ENCODE assay signal across 15 cellular contexts in the genomic region with DNA sequence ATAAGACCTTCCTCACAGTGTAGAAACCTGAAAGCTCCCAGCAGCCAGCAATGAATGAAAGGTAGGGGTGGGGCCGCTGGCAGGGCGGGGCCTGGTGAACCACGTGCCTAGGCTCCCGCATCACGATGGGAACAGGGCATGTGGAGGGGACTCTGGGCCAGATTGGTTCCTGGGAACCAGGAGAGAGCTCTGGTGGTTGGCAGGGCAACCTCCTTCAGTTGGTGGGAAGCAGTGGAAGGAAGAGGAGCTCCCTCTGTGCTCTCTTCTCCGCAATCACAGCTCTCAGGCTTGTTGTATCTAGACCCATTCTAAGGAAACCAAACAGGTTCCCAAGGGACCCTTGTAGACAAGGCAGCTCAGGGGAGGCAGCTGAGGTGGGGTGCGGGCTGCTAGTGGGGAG. TPM values are rescaled to one million over a fixed set of nuclear protein-coding genes. Genes with fewer than 3 reads are reported as not detected.
DNase-seq lines count a peak whose midpoint lies in the region; ATAC-seq and TF ChIP-seq lines count a peak whose summit lies in the region.
"Had no signal": no experiment of that assay in that cellular context is flagged by ENCODE, and none has a peak within 500 bp of the region (broad histone marks: within the 10 kb centered on the region; RNA-seq: fewer than 3 reads in every experiment).

No MANE protein-coding gene starts in this region.

- CTCF ChIA-PET in RWPE1 (lab: Yijun Ruan, JAX) = no interaction called here

- H3K4me2 ChIP-seq in BLaER1 treated with 17β-estradiol and CSF1 and Interleukin-3, amounts not matched to agents 10 nM and 100 nM = peak overlapping the region; percentile 7 to 87 (median 63)

- ATAC-seq in gastroesophageal sphincter (no peak), HG02678 (IDR thresholded peaks at IDR 0.05; ENCODE audit: unreplicated experiment) (no peak)
- ATAC-seq: natural killer cell had no signal

- H3K27me3 ChIP-seq in BLaER1 treated with 17β-estradiol and CSF1 and Interleukin-3, amounts not matched to agents 10 nM and 100 nM = no peaks in the 10 kb centered on the region
- no peaks in the 10 kb centered on the region for H3K27me3 ChIP-seq in esophagus (ENCODE audit: control insufficient read depth in 1 of 2, insufficient read depth in 2 of 2, low read length in 2 of 2)
- H3K27me3 ChIP-seq in ovary = no peaks in the 10 kb centered on the region
- no peaks in the 10 kb centered on the region for H3K27me3 ChIP-seq in gastroesophageal sphincter

- peaks cover 75 to 94% (median 79%) of the 10 kb centered on the region in 10 experiments for H3K4me1 ChIP-seq in BLaER1 treated with 17β-estradiol and CSF1 and Interleukin-3, amounts not matched to agents 10 nM and 100 nM
- H3K4me1 ChIP-seq in esophagus (ENCODE audit: control insufficient read depth in 2 of 2, insufficient read depth in 2 of 2, low read length in 1 of 2) (peaks cover 2 to 22% of the 10 kb centered on the region in 2 donors), ovary (ENCODE audit: insufficient read depth) (peaks cover 49% of the 10 kb centered on the region), gastroesophageal sphincter (peaks cover 0 to 73% (median 10%) of the 10 kb centered on the region in 3 donors)

- 52 to 61% methylated on average over 7 of the region's 7 CpGs for WGBS in esophagus, 2 donors
- 80 to 89% (median 81%) methylated on average over 7 of the region's 7 CpGs for WGBS in ovary, 3 donors
- WGBS in gastroesophageal sphincter (ENCODE audit: low coverage in 1 of 2), 2 donors = 90% methylated on average over 2 of the region's 7 CpGs; no CpG with 5 or more reads in 1 of the 2 donors

- H3K9ac ChIP-seq in BLaER1 treated with 17β-estradiol and CSF1 and Interleukin-3, amounts not matched to agents 10 nM and 100 nM = peak overlapping the region in 9 of 11 experiments; percentile 12 to 53 (median 33); a peak in 10 of 22 replicates

- no peak for TF ChIP-seq EP300 in ovary (IDR thresholded peaks at IDR 0.05)
- no peak for TF ChIP-seq EP300 in gastroesophageal sphincter (IDR thresholded peaks at IDR 0.05)

- TF ChIP-seq POLR2A in ovary (IDR thresholded peaks at IDR 0.05) (no peak), gastroesophageal sphincter (IDR thresholded peaks at IDR 0.05) (no peak)

- TF ChIP-seq CTCF in RWPE1 (conservative IDR thresholded peaks at IDR 0.05; ENCODE audit: low read depth) = no peak
- TF ChIP-seq CTCF in ovary (IDR thresholded peaks at IDR 0.05) = no peak
- no peak for TF ChIP-seq CTCF in gastroesophageal sphincter (IDR thresholded peaks at IDR 0.05)

- POLR2A ChIA-PET in RWPE1 (lab: Yijun Ruan, JAX; ENCODE audit: low non-redundant PET) = no interaction called here

- no peaks in the 10 kb centered on the region for H3K9me3 ChIP-seq in BLaER1 treated with 17β-estradiol and CSF1 and Interleukin-3, amounts not matched to agents 10 nM and 100 nM (replicated peaks in 1 of 11)
- no peaks in the 10 kb centered on the region for H3K9me3 ChIP-seq in esophagus (ENCODE audit: control insufficient read depth in 2 of 2, insufficient read depth in 1 of 2, low read depth in 1 of 2, low read length in 1 of 2)
- H3K9me3 ChIP-seq in ovary = no peaks in the 10 kb centered on the region
- no peaks in the 10 kb centered on the region for H3K9me3 ChIP-seq in gastroesophageal sphincter

- intact Hi-C loops in ovary (cut with DNase I) = loop anchor here in 2 of 4 donors (10.0 kb wide), 2 partner anchors 55 to 75 kb away; partner anchors contain the start of genes EARS2 (in 1 of the 2) and UBFD1 (in 1 of the 2)

- no peak overlapping the region for H3K4me3 ChIP-seq in BLaER1 treated with 17β-estradiol and CSF1 and Interleukin-3, amounts not matched to agents 10 nM and 100 nM
- H3K4me3 ChIP-seq in esophagus (ENCODE audit: low read depth in 1 of 2, low read length in 2 of 2) (no peak overlapping the region), ovary (no peak overlapping the region), gastroesophageal sphincter (no peak overlapping the region)

- peaks cover 81 to 100% (median 100%) of the 10 kb centered on the region in 11 experiments for H4K20me1 ChIP-seq in BLaER1 treated with 17β-estradiol and CSF1 and Interleukin-3, amounts not matched to agents 10 nM and 100 nM

- DNase-seq in RWPE1 (ENCODE audit: low spot score) = no peak
- DNase-seq in ovary = no peak
- no peak for DNase-seq in stimulated activated naive CD4-positive, alpha-beta T cell (lab: John Stamatoyannopoulos, UW)
- no peak for DNase-seq in T-helper 2 cell
- DNase-seq: activated CD8-positive, alpha-beta memory T cell treated with anti-CD3 and anti-CD28 coated beads, Interleukin-2, amount 50 U/mL, for 48 hours; CD4-positive, alpha-beta T cell; DMS53; mammary epithelial cell; natural killer cell; NCI-H524; SW 1271 had no signal

- peak overlapping the region in 7 of 11 experiments; percentile 6 to 43 (median 31); a peak in 7 of 22 replicates for H3K27ac ChIP-seq in BLaER1 treated with 17β-estradiol and CSF1 and Interleukin-3, amounts not matched to agents 10 nM and 100 nM
- H3K27ac ChIP-seq in RWPE1 = peak overlapping the region; percentile 72
- peak overlapping the region; percentile 84 to 89 for H3K27ac ChIP-seq in esophagus (ENCODE audit: low read depth in 2 of 2, low read length in 1 of 2)
- H3K27ac ChIP-seq in ovary = peak overlapping the region; percentile 5 to 68
- no peak overlapping the region for H3K27ac ChIP-seq in gastroesophageal sphincter

- H3K36me3 ChIP-seq in BLaER1 treated with 17β-estradiol and CSF1 and Interleukin-3, amounts not matched to agents 10 nM and 100 nM = peaks cover 41 to 95% (median 67%) of the 10 kb centered on the region in 11 experiments
- H3K36me3 ChIP-seq in esophagus (ENCODE audit: control insufficient read depth in 2 of 2, insufficient read depth in 2 of 2, low read length in 1 of 2) (peaks cover 0 to 2% of the 10 kb centered on the region in 2 donors), ovary (no peaks in the 10 kb centered on the region), gastroesophageal sphincter (peaks cover 0 to 38% of the 10 kb centered on the region in 2 donors)

RNA-seq across cellular contexts. Expression of gene GGA2, which starts 10.5 kb away (rescaled TPM):
- polyA plus RNA-seq in esophagus (10 to 100 TPM; 12.6 to 15.9 TPM), ovary (100 to 1,000 TPM in 1 of 2 donors, 10 to 100 TPM in 1; 36.3 to 141 TPM)
- total RNA-seq in ovary (100 to 1,000 TPM in 1 of 7 donors, 10 to 100 TPM in 6; 27.1 to 111 (median 83.3) TPM), gastroesophageal sphincter (10 to 100 TPM; 36.5 to 50.5 (median 41.5) TPM)

RNA-seq across cellular contexts. Expression of gene COG7, which starts 46.8 kb away (rescaled TPM):
- polyA plus RNA-seq in esophagus = 10 to 100 TPM; 14.2 to 21.2 TPM
- 10 to 100 TPM; 16.5 to 21.5 (median 19.3) TPM for total RNA-seq in ovary
- polyA plus RNA-seq in ovary = 10 to 100 TPM; 13.8 to 15.1 TPM
- total RNA-seq in gastroesophageal sphincter = 10 to 100 TPM in 3 of 4 donors, 1 to 10 TPM in 1; 6.9 to 18.6 (median 16.0) TPM

RNA-seq across cellular contexts. Expression of gene EARS2, which starts 57.3 kb away (rescaled TPM):
- polyA plus RNA-seq in esophagus (10 to 100 TPM; 12.1 to 12.8 TPM), ovary (10 to 100 TPM in 1 of 2 donors, 1 to 10 TPM in 1; 9.5 to 26.7 TPM)
- total RNA-seq in ovary (10 to 100 TPM; 11.1 to 29.0 (median 18.5) TPM), gastroesophageal sphincter (10 to 100 TPM in 3 of 4 donors, 1 to 10 TPM in 1; 9.5 to 28.5 (median 18.8) TPM)

RNA-seq across cellular contexts. Expression of gene UBFD1, which starts 57.7 kb away (rescaled TPM):
- polyA plus RNA-seq in esophagus (1 to 10 TPM; 3.8 to 7.5 TPM), ovary (10 to 100 TPM; 13.8 to 55.1 TPM)
- total RNA-seq in ovary (10 to 100 TPM; 45.2 to 67.4 (median 54.0) TPM), gastroesophageal sphincter (10 to 100 TPM; 54.5 to 81.3 (median 66.2) TPM)

Comparison
In these comparisons a context has a peak if more than half of its experiments do, and no peak if none do; other contexts are left out.
1. H3K27ac ChIP-seq: peak in BLaER1 treated with 17β-estradiol and CSF1 and Interleukin-3, amounts not matched to agents 10 nM and 100 nM (7 of 11), RWPE1 (single experiment), esophagus (2 of 2) and ovary (2 of 2); none in gastroesophageal sphincter (0 of 4).